10 cellular contexts compared by ENCODE assay signal in genomic region chr2:222298311-222299150, GRCh38. TPM values are rescaled to one million over a fixed set of nuclear protein-coding genes. Genes with fewer than 3 reads are reported as not detected.
A peak's percentile ranks its signal among the peaks of the same experiment; 100 is the strongest.
DNase-seq lines count a peak whose midpoint lies in the region; ATAC-seq and TF ChIP-seq lines count a peak whose summit lies in the region.
"Had no signal": no experiment of that assay in that cellular context is flagged by ENCODE, and none has a peak within 500 bp of the region (broad histone marks: within the 10 kb centered on the region; RNA-seq: fewer than 3 reads in every experiment).

Gene PAX3, minus strand, starts transcription at chr2:222298998. Its CDS starts 383 bp downstream, at chr2:222298615.

- H3K27me3 Mint-ChIP-seq in endodermal cell (ENCODE audit: insufficient read depth) (peaks cover 100% of the 10 kb centered on the region), nephron progenitor cell (ENCODE audit: low read depth, poor library complexity) (peaks cover 98% of the 10 kb centered on the region)

- 1 to 3% methylated on average over 31 to 63 of the region's 63 CpGs for WGBS in endodermal cell (ENCODE audit: insufficient coverage in 1 of 2, insufficient read length in 1 of 2), 2 experiments

- DNase-seq in COLO829 (ENCODE audit: low spot score) (peak; percentile 76), endodermal cell (peak; percentile 89), nephron progenitor cell (peak; percentile 79), PC-3 (no peak)
- no peak for DNase-seq in activated naive CD4-positive, alpha-beta T cell treated with Interleukin-2 at 50 U/mL for 16 hours
- DNase-seq: NCI-H2107 had no signal

- CTCF ChIA-PET in PC-3 (lab: Charles Lee) = no interaction called here

- POLR2A ChIA-PET in PC-3 (lab: Charles Lee; ENCODE audit: unreplicated experiment) = no interaction called here

- no peak within 1 kb of the TSS for H3K4me2 ChIP-seq in PC-3 (ENCODE audit: low read length)

- H3K9me3 ChIP-seq in HUES48 (ENCODE audit: control insufficient read depth, insufficient read depth, low read length) (0 out of 2 replicates have a peak, but pooled peaks cover 2% of the 10 kb centered on the region), endodermal cell (ENCODE audit: control insufficient read depth, low read length) (no peaks in the 10 kb centered on the region), PC-3 (ENCODE audit: low read length) (no peaks in the 10 kb centered on the region)

- no peak within 1 kb of the TSS for H2AFZ ChIP-seq in PC-3 (ENCODE audit: low read length)

- H3K27ac ChIP-seq in HUES48 (ENCODE audit: low read depth, low read length) (no peak within 1 kb of the TSS), endodermal cell (ENCODE audit: low read depth, low read length) (peak within 1 kb of the TSS; percentile 92), PC-3 (ENCODE audit: low read length) (no peak within 1 kb of the TSS)

- H3K4me3 ChIP-seq in HUES48 (ENCODE audit: low read depth, low read length) = peak within 1 kb of the TSS; percentile 42
- peak within 1 kb of the TSS; percentile 45 for H3K4me3 ChIP-seq in endodermal cell (ENCODE audit: low read length)
- no peak within 1 kb of the TSS for H3K4me3 ChIP-seq in PC-3 (ENCODE audit: low read length)

- H3K9me3 Mint-ChIP-seq in endodermal cell = peaks cover 3% of the 10 kb centered on the region
- H3K9me3 Mint-ChIP-seq in nephron progenitor cell = no peaks in the 10 kb centered on the region

- H3K4me1 ChIP-seq in HUES48 (ENCODE audit: control insufficient read depth, insufficient read depth, low read length) (peaks cover 35% of the 10 kb centered on the region), endodermal cell (ENCODE audit: control insufficient read depth, insufficient read depth, low read length) (no peaks in the 10 kb centered on the region), PC-3 (ENCODE audit: insufficient read depth, low read length) (no peaks in the 10 kb centered on the region)

- H3K9ac ChIP-seq in HUES48 (ENCODE audit: low read depth, low read length) = no peak within 1 kb of the TSS
- no peak within 1 kb of the TSS for H3K9ac ChIP-seq in endodermal cell (ENCODE audit: extremely low read depth, low read length, poor library complexity, severe bottlenecking)
- H3K9ac ChIP-seq in PC-3 (ENCODE audit: low read length) = no peak within 1 kb of the TSS

- BruUV-seq in PC-3 (replicated peaks; lab: Mats Ljungman, UMichigan) = no TSS peak

- H3K27me3 ChIP-seq in HUES48 (ENCODE audit: control insufficient read depth, insufficient read depth, low read length) (peaks cover 100% of the 10 kb centered on the region), endodermal cell (ENCODE audit: control insufficient read depth, insufficient read depth, low read length, poor library complexity, severe bottlenecking) (peaks cover 100% of the 10 kb centered on the region), PC-3 (ENCODE audit: low read length) (peaks cover 80% of the 10 kb centered on the region)

- H3K4me1 Mint-ChIP-seq in endodermal cell (peaks cover 48% of the 10 kb centered on the region), nephron progenitor cell (peaks cover 93% of the 10 kb centered on the region)

- H4K20me1 ChIP-seq in PC-3 (ENCODE audit: low read length) = no peaks in the 10 kb centered on the region

- no peaks in the 10 kb centered on the region for H3K9me2 ChIP-seq in PC-3 (replicated peaks; ENCODE audit: low read length)

- H3K27ac Mint-ChIP-seq in endodermal cell = no peak within 1 kb of the TSS
- peak within 1 kb of the TSS; percentile 80 for H3K27ac Mint-ChIP-seq in nephron progenitor cell

- intact Hi-C loops in PC-3 (cut with micrococcal nuclease) = no loop called here

- no peaks in the 10 kb centered on the region for H3K79me2 ChIP-seq in PC-3 (ENCODE audit: low read length)

- ATAC-seq in HG03095 (IDR thresholded peaks at IDR 0.05; ENCODE audit: unreplicated experiment) = no peak
- no peak for ATAC-seq in GM18517 (IDR thresholded peaks at IDR 0.05; ENCODE audit: unreplicated experiment)
- no peak for ATAC-seq in PC-3

- H3K36me3 ChIP-seq in HUES48 (ENCODE audit: control insufficient read depth, insufficient read depth, low read length) (no peaks in the 10 kb centered on the region), endodermal cell (ENCODE audit: control insufficient read depth, insufficient read depth, low read length) (no peaks in the 10 kb centered on the region), PC-3 (ENCODE audit: low read depth, low read length) (no peaks in the 10 kb centered on the region)

- no peak for TF ChIP-seq CTCF in endodermal cell (conservative IDR thresholded peaks at IDR 0.05)
- no peak for TF ChIP-seq CTCF in nephron progenitor cell (IDR thresholded peaks at IDR 0.05)
- TF ChIP-seq CTCF in PC-3 (conservative IDR thresholded peaks at IDR 0.05; ENCODE audit: low read depth, low read length) = no peak

- no peaks in the 10 kb centered on the region for H3F3A ChIP-seq in PC-3 (ENCODE audit: low read length, unreplicated experiment)

- H3K36me3 Mint-ChIP-seq in endodermal cell (ENCODE audit: low read depth) = no peaks in the 10 kb centered on the region
- no peaks in the 10 kb centered on the region for H3K36me3 Mint-ChIP-seq in nephron progenitor cell (ENCODE audit: low read depth)

- H3K4me3 Mint-ChIP-seq in endodermal cell (peak within 1 kb of the TSS; percentile 22), nephron progenitor cell (peak within 1 kb of the TSS; percentile 80)

RNA-seq across cellular contexts. Expression of gene PAX3, which starts in this region (rescaled TPM):
- not detected for total RNA-seq in endodermal cell
- polyA plus RNA-seq in endodermal cell (2013, experiment 1 of 2) = 89.3 TPM
- 69.3 TPM for polyA plus RNA-seq in endodermal cell (2013, experiment 2 of 2)
- not detected in 2 replicates for total RNA-seq in PC-3 (2014; rRNA removed)
- total RNA-seq: epithelial cell of proximal tubule had no signal

Comparison
In these comparisons a context has a peak if more than half of its experiments do, and no peak if none do; other contexts are left out.
1. DNase-seq: peak in COLO829 (single experiment), endodermal cell (single experiment) and nephron progenitor cell (single experiment); none in PC-3 (single experiment) and activated naive CD4-positive, alpha-beta T cell treated with Interleukin-2 at 50 U/mL for 16 hours (single experiment).